ENCODE assay signal across 21 cellular contexts in genomic region chr2:240576036-240576435, GRCh38. TPM values are rescaled to one million over a fixed set of nuclear protein-coding genes. Genes with fewer than 3 reads are reported as not detected.
DNase-seq lines count a peak whose midpoint lies in the region; ATAC-seq, FAIRE-seq and TF ChIP-seq lines count a peak whose summit lies in the region.
"Had no signal": no experiment of that assay in that cellular context is flagged by ENCODE, and none has a peak within 500 bp of the region (broad histone marks: within the 10 kb centered on the region; RNA-seq: fewer than 3 reads in every experiment).

No MANE protein-coding gene starts in this region.

- H3K9me3 Mint-ChIP-seq in activated T-cell treated with anti-CD3 and anti-CD28 coated beads, Interleukin-2, amount 50 U/mL, for 24 hours = no peaks in the 10 kb centered on the region
- H3K9me3 Mint-ChIP-seq in activated CD8-positive, alpha-beta T cell treated with anti-CD3 and anti-CD28 coated beads for 36 hours = no peaks in the 10 kb centered on the region

- CTCF ChIA-PET in RWPE1 (lab: Yijun Ruan, JAX) = interaction anchor here (0.6 kb wide), 1 partner anchor 503 kb away, joined by 3 read pairs; no protein-coding TSS in a partner anchor
- CTCF ChIA-PET in activated CD8-positive, alpha-beta T cell treated with anti-CD3 and anti-CD28 coated beads for 36 hours (lab: Charles Lee) = interaction anchor here (1.1 kb wide), 1 partner anchor 12 kb away, joined by 3 read pairs; no protein-coding TSS in a partner anchor

- no peak for DNase-seq in activated T-cell treated with anti-CD3 and anti-CD28 coated beads, Interleukin-2, amount 50 U/mL, for 24 hours
- DNase-seq in activated T-cell treated with anti-CD3 and anti-CD28 coated beads for 4 hours (no peak), RWPE1 (ENCODE audit: low spot score) (no peak), kidney (peak; percentile 46), spleen (peak; percentile 57), foreskin melanocyte (no peak), NCI-H2196 (lab: John Stamatoyannopoulos, UW; ENCODE audit: unreplicated experiment) (no peak)
- DNase-seq in activated CD8-positive, alpha-beta T cell treated with anti-CD3 and anti-CD28 coated beads for 36 hours = no peak
- DNase-seq: AML-193, DMS 273 treated with DMSO at 0.1 percent for 48 hours, DMS53, GM23248, IMR-90 had no signal

- H3K27ac Mint-ChIP-seq in activated T-cell treated with anti-CD3 and anti-CD28 coated beads, Interleukin-2, amount 50 U/mL, for 24 hours = peak overlapping the region; percentile 59
- no peak overlapping the region for H3K27ac Mint-ChIP-seq in activated CD8-positive, alpha-beta T cell treated with anti-CD3 and anti-CD28 coated beads for 36 hours

- no peak overlapping the region for H3K4me3 Mint-ChIP-seq in activated T-cell treated with anti-CD3 and anti-CD28 coated beads, Interleukin-2, amount 50 U/mL, for 24 hours
- no peak overlapping the region for H3K4me3 Mint-ChIP-seq in activated CD8-positive, alpha-beta T cell treated with anti-CD3 and anti-CD28 coated beads for 36 hours
- H3K4me3 Mint-ChIP-seq: CD4-positive, alpha-beta memory T cell had no signal

- H3K4me1 ChIP-seq in kidney (ENCODE audit: control insufficient read depth in 1 of 2, insufficient read depth in 1 of 2, low read depth in 1 of 2, low read length in 2 of 2) = peaks cover 0 to 7% of the 10 kb centered on the region in 2 donors
- peaks cover 7 to 54% (median 31%) of the 10 kb centered on the region in 6 donors for H3K4me1 ChIP-seq in spleen
- H3K4me1 ChIP-seq: HAP-1 had no signal

- no peaks in the 10 kb centered on the region for H3K9me3 ChIP-seq in kidney (ENCODE audit: control insufficient read depth in 1 of 2, low read length in 2 of 2)
- peaks cover 0 to 3% (median 2%) of the 10 kb centered on the region in 8 donors for H3K9me3 ChIP-seq in spleen
- H3K9me3 ChIP-seq: A549, HAP-1 had no signal

- TF ChIP-seq POLR2A in spleen (IDR thresholded peaks at IDR 0.05) = no peak

- H3K27ac ChIP-seq in RWPE1 (peak overlapping the region; percentile 36), kidney (ENCODE audit: low read depth in 2 of 2, low read length in 2 of 2) (no peak overlapping the region), spleen (no peak overlapping the region)
- H3K27ac ChIP-seq: 22Rv1, A549, C4-2B, GM23248, HL-60 had no signal

- no peaks in the 10 kb centered on the region for H3K27me3 ChIP-seq in spleen (replicated peaks in 1 of 7)

- ATAC-seq in activated CD8-positive, alpha-beta T cell treated with anti-CD3 and anti-CD28 coated beads for 36 hours = no peak
- ATAC-seq: A549 had no signal

- 78 to 93% (median 85%) methylated on average over 4 to 6 of the region's 6 CpGs for WGBS in spleen, 5 donors

- peaks cover 31% of the 10 kb centered on the region for H3K4me1 Mint-ChIP-seq in activated T-cell treated with anti-CD3 and anti-CD28 coated beads, Interleukin-2, amount 50 U/mL, for 24 hours (ENCODE audit: low read depth)
- peaks cover 25% of the 10 kb centered on the region for H3K4me1 Mint-ChIP-seq in activated CD8-positive, alpha-beta T cell treated with anti-CD3 and anti-CD28 coated beads for 36 hours (ENCODE audit: low read depth)

- no peaks in the 10 kb centered on the region for H3K27me3 Mint-ChIP-seq in activated T-cell treated with anti-CD3 and anti-CD28 coated beads, Interleukin-2, amount 50 U/mL, for 24 hours
- no peaks in the 10 kb centered on the region for H3K27me3 Mint-ChIP-seq in activated CD8-positive, alpha-beta T cell treated with anti-CD3 and anti-CD28 coated beads for 36 hours
- H3K27me3 Mint-ChIP-seq: CD4-positive, alpha-beta memory T cell had no signal

- no peak overlapping the region for H3K4me3 ChIP-seq in kidney (ENCODE audit: low read length in 2 of 2)
- H3K4me3 ChIP-seq in spleen = no peak overlapping the region
- H3K4me3 ChIP-seq: A549, GM23248, HAP-1 had no signal

- POLR2A ChIA-PET in RWPE1 (lab: Yijun Ruan, JAX; ENCODE audit: low non-redundant PET) = no interaction called here
- POLR2A ChIA-PET in activated CD8-positive, alpha-beta T cell treated with anti-CD3 and anti-CD28 coated beads for 36 hours (lab: Charles Lee) = no interaction called here

- peaks cover 4 to 5% of the 10 kb centered on the region in 2 donors for H3K36me3 ChIP-seq in kidney (ENCODE audit: control insufficient read depth in 1 of 2, insufficient read depth in 2 of 2, low read length in 2 of 2)
- peaks cover 3 to 86% (median 65%) of the 10 kb centered on the region in 6 donors for H3K36me3 ChIP-seq in spleen

- intact Hi-C loops in kidney (cut with DNase I) (no loop called here), spleen (cut with DNase I; ENCODE audit: low total_unique reads) (no loop called here)
- intact Hi-C loops in activated CD8-positive, alpha-beta T cell treated with anti-CD3 and anti-CD28 coated beads for 36 hours (cut with micrococcal nuclease) = no loop called here

- FAIRE-seq in kidney (lab: Jason Lieb, UNC) = no peak
- FAIRE-seq: A549, G401.6, GM12891 had no signal

- H3K36me3 Mint-ChIP-seq in activated T-cell treated with anti-CD3 and anti-CD28 coated beads, Interleukin-2, amount 50 U/mL, for 24 hours (ENCODE audit: low read depth) = peaks cover 69% of the 10 kb centered on the region
- peaks cover 10% of the 10 kb centered on the region for H3K36me3 Mint-ChIP-seq in activated CD8-positive, alpha-beta T cell treated with anti-CD3 and anti-CD28 coated beads for 36 hours (ENCODE audit: low read depth)

- TF ChIP-seq CTCF in RWPE1 (conservative IDR thresholded peaks at IDR 0.05; ENCODE audit: low read depth) (no peak), kidney (IDR thresholded peaks at IDR 0.05; ENCODE audit: borderline replicate concordance, extremely low read depth, insufficient read depth) (no peak), spleen (IDR thresholded peaks at IDR 0.05 in 8 of 11, conservative IDR thresholded peaks at IDR 0.05 in 3 of 11) (no peak)
- no peak for TF ChIP-seq CTCF in activated CD8-positive, alpha-beta T cell treated with anti-CD3 and anti-CD28 coated beads for 36 hours (IDR thresholded peaks at IDR 0.05)

- H3K9ac ChIP-seq in kidney (ENCODE audit: low read length in 2 of 2) = no peak overlapping the region
- H3K9ac ChIP-seq: GM23248 had no signal

RNA-seq across cellular contexts. Expression of gene RNPEPL1, which starts 7.8 kb away (rescaled TPM):
- 77.4 TPM for total RNA-seq in kidney
- 65.4 TPM for polyA plus RNA-seq in kidney (ENCODE audit: insufficient read depth, low read depth, low replicate concordance)
- total RNA-seq in spleen = 100 to 1,000 TPM in 2 of 7 donors, 10 to 100 TPM in 5; 57.2 to 116 (median 73.0) TPM
- 100 to 1,000 TPM in 2 of 3 donors, 10 to 100 TPM in 1; 79.8 to 165 (median 107) TPM for polyA plus RNA-seq in spleen
- 10 to 100 TPM; 39.1 to 40.5 TPM for total RNA-seq in activated CD8-positive, alpha-beta T cell treated with anti-CD3 and anti-CD28 coated beads for 36 hours

RNA-seq across cellular contexts. Expression of gene CAPN10, which starts 10.5 kb away (rescaled TPM):
- total RNA-seq in kidney (50.9 TPM), spleen (10 to 100 TPM; 43.0 to 82.6 (median 59.4) TPM)
- polyA plus RNA-seq in kidney (ENCODE audit: insufficient read depth, low read depth, low replicate concordance) (26.3 TPM), spleen (10 to 100 TPM; 34.7 to 83.1 (median 66.1) TPM)
- total RNA-seq in activated CD8-positive, alpha-beta T cell treated with anti-CD3 and anti-CD28 coated beads for 36 hours = 10 to 100 TPM; 26.8 to 29.1 TPM

RNA-seq across cellular contexts. Expression of gene DUSP28, which starts 15.9 kb away (rescaled TPM):
- 7.0 TPM for total RNA-seq in kidney
- polyA plus RNA-seq in kidney (ENCODE audit: insufficient read depth, low read depth, low replicate concordance) = 5.9 TPM
- total RNA-seq in spleen = 10 to 100 TPM in 1 of 7 donors, 1 to 10 TPM in 6; 5.9 to 13.6 (median 7.1) TPM
- 1 to 10 TPM; 6.5 to 9.0 (median 7.9) TPM for polyA plus RNA-seq in spleen
- total RNA-seq in activated CD8-positive, alpha-beta T cell treated with anti-CD3 and anti-CD28 coated beads for 36 hours = 1 to 10 TPM; 4.5 to 6.2 TPM

RNA-seq across cellular contexts. Expression of gene ANKMY1, which starts 18.2 kb away (rescaled TPM):
- total RNA-seq in kidney (22.1 TPM), spleen (10 to 100 TPM; 26.5 to 45.5 (median 30.1) TPM)
- polyA plus RNA-seq in kidney (ENCODE audit: insufficient read depth, low read depth, low replicate concordance) (3.0 TPM), spleen (10 to 100 TPM in 1 of 3 donors, 1 to 10 TPM in 2; 7.6 to 11.4 (median 8.1) TPM)
- total RNA-seq in activated CD8-positive, alpha-beta T cell treated with anti-CD3 and anti-CD28 coated beads for 36 hours = 10 to 100 TPM; 14.5 to 18.6 TPM

RNA-seq across cellular contexts. Expression of gene GPR35, which starts 49.2 kb away (rescaled TPM):
- total RNA-seq in kidney (6.7 TPM), spleen (10 to 100 TPM; 10.3 to 25.3 (median 18.7) TPM)
- polyA plus RNA-seq in kidney (ENCODE audit: insufficient read depth, low read depth, low replicate concordance) (1.7 TPM), spleen (10 to 100 TPM in 2 of 3 donors, 1 to 10 TPM in 1; 7.4 to 19.1 (median 17.8) TPM)
- total RNA-seq in activated CD8-positive, alpha-beta T cell treated with anti-CD3 and anti-CD28 coated beads for 36 hours = 10 to 100 TPM; 14.4 to 14.6 TPM
- total RNA-seq: GM23248, IMR-90 had no signal

Comparison
In these comparisons a context has a peak if more than half of its experiments do, and no peak if none do; other contexts are left out.
1. DNase-seq: peak in kidney (single experiment) and spleen (single experiment); none in activated T-cell treated with anti-CD3 and anti-CD28 coated beads, Interleukin-2, amount 50 U/mL, for 24 hours (single experiment), activated T-cell treated with anti-CD3 and anti-CD28 coated beads for 4 hours (single experiment), RWPE1 (single experiment), foreskin melanocyte (single experiment), NCI-H2196 (single experiment) and activated CD8-positive, alpha-beta T cell treated with anti-CD3 and anti-CD28 coated beads for 36 hours (single experiment).